Comparison of ENCODE assay signal across 1 cellular context in the genomic region with DNA sequence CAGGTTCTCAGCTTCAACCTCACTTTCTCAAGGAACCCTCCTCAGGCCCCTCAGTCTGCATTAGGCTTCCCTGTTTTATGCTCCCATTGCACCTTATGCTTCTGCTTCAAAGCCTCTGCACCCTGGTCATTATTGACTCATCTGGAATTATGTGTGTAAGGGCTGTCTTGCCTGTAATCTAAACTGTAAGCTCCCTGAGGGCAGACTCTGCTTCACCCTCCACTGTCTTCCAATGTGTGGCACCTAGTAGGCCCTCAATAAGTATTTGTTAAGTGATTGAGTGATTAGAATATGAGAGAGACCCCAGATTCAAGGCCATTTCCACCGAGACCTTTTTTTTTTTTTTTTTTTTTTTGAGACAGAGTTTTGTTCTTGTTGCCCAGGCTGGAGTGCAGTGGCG.
TF ChIP-seq lines count a peak whose summit lies in the region.

No MANE protein-coding gene starts in this region.

TF ChIP-seq in WTC11, 78 proteins besides CTCF, POLR2A, EP300 and RAD21 (continued from another document):
- TF ChIP-seq, protein P1, sequence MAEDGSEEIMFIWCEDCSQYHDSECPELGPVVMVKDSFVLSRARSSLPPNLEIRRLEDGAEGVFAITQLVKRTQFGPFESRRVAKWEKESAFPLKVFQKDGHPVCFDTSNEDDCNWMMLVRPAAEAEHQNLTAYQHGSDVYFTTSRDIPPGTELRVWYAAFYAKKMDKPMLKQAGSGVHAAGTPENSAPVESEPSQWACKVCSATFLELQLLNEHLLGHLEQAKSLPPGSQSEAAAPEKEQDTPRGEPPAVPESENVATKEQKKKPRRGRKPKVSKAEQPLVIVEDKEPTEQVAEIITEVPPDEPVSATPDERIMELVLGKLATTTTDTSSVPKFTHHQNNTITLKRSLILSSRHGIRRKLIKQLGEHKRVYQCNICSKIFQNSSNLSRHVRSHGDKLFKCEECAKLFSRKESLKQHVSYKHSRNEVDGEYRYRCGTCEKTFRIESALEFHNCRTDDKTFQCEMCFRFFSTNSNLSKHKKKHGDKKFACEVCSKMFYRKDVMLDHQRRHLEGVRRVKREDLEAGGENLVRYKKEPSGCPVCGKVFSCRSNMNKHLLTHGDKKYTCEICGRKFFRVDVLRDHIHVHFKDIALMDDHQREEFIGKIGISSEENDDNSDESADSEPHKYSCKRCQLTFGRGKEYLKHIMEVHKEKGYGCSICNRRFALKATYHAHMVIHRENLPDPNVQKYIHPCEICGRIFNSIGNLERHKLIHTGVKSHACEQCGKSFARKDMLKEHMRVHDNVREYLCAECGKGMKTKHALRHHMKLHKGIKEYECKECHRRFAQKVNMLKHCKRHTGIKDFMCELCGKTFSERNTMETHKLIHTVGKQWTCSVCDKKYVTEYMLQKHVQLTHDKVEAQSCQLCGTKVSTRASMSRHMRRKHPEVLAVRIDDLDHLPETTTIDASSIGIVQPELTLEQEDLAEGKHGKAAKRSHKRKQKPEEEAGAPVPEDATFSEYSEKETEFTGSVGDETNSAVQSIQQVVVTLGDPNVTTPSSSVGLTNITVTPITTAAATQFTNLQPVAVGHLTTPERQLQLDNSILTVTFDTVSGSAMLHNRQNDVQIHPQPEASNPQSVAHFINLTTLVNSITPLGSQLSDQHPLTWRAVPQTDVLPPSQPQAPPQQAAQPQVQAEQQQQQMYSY (CRISPR knock-in tag; IDR thresholded peaks at IDR 0.05): no peak
- TF ChIP-seq FOXP1 (CRISPR knock-in tag; IDR thresholded peaks at IDR 0.05; ENCODE audit: borderline replicate concordance) (no peak), NFE2L1 (CRISPR knock-in tag; IDR thresholded peaks at IDR 0.05) (no peak), FOXJ3 (CRISPR knock-in tag; IDR thresholded peaks at IDR 0.05; ENCODE audit: borderline replicate concordance) (no peak), HMGA2 (CRISPR knock-in tag; IDR thresholded peaks at IDR 0.05) (no peak), SMAD3 (CRISPR knock-in tag; IDR thresholded peaks at IDR 0.05; ENCODE audit: borderline replicate concordance) (no peak)
- TF ChIP-seq, protein P2, sequence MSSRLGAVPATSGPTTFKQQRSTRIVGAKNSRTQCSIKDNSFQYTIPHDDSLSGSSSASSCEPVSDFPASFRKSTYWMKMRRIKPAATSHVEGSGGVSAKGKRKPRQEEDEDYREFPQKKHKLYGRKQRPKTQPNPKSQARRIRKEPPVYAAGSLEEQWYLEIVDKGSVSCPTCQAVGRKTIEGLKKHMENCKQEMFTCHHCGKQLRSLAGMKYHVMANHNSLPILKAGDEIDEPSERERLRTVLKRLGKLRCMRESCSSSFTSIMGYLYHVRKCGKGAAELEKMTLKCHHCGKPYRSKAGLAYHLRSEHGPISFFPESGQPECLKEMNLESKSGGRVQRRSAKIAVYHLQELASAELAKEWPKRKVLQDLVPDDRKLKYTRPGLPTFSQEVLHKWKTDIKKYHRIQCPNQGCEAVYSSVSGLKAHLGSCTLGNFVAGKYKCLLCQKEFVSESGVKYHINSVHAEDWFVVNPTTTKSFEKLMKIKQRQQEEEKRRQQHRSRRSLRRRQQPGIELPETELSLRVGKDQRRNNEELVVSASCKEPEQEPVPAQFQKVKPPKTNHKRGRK (CRISPR knock-in tag; IDR thresholded peaks at IDR 0.05; ENCODE audit: borderline replicate concordance): no peak
- TF ChIP-seq, protein P3, sequence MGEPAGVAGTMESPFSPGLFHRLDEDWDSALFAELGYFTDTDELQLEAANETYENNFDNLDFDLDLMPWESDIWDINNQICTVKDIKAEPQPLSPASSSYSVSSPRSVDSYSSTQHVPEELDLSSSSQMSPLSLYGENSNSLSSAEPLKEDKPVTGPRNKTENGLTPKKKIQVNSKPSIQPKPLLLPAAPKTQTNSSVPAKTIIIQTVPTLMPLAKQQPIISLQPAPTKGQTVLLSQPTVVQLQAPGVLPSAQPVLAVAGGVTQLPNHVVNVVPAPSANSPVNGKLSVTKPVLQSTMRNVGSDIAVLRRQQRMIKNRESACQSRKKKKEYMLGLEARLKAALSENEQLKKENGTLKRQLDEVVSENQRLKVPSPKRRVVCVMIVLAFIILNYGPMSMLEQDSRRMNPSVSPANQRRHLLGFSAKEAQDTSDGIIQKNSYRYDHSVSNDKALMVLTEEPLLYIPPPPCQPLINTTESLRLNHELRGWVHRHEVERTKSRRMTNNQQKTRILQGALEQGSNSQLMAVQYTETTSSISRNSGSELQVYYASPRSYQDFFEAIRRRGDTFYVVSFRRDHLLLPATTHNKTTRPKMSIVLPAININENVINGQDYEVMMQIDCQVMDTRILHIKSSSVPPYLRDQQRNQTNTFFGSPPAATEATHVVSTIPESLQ (CRISPR knock-in tag; IDR thresholded peaks at IDR 0.05): no peak
- TF ChIP-seq, protein P4, sequence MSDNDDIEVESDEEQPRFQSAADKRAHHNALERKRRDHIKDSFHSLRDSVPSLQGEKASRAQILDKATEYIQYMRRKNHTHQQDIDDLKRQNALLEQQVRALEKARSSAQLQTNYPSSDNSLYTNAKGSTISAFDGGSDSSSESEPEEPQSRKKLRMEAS (CRISPR knock-in tag; IDR thresholded peaks at IDR 0.05): no peak
- TF ChIP-seq, protein P5, sequence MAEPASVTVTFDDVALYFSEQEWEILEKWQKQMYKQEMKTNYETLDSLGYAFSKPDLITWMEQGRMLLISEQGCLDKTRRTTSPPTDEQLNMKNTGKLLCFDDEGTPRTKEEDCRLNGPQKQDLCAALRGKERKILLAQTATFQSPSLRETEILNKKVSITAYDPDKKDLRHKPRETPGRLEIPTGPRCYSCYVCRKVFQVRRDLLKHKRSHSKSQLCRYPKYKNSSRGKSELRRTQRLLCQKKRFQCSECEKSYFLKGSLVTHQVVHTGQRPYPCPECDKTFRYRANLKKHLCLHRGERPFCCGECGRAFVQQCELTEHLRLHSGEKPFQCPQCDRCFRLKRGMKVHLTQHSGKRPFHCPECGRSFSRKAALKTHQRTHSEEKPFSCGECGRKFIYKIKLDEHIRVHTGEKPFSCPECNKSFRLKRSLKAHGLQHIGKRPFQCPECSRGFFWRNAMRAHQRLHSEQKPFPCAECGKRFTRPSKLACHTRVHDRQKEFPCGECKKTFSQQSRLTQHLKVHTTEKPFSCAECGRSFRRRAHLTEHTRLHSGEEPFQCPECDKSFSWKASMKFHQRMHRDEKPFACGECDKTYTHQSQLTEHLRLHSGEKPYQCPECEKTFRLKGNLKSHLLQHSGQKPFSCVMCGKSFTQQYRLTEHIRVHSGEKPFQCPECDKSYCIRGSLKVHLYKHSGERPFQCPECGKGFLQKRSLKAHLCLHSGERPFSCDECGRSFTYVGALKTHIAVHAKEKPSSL (CRISPR knock-in tag; conservative IDR thresholded peaks at IDR 0.05): no peak
